Comparison of ENCODE assay signal across 9 cellular contexts in genomic region chr19:42175952-42176648, GRCh38. TPM values are rescaled to one million over a fixed set of nuclear protein-coding genes. Genes with fewer than 3 reads are reported as not detected.
DNase-seq lines count a peak whose midpoint lies in the region; ATAC-seq, FAIRE-seq and TF ChIP-seq lines count a peak whose summit lies in the region.
"Had no signal": no experiment of that assay in that cellular context is flagged by ENCODE, and none has a peak within 500 bp of the region (broad histone marks: within the 10 kb centered on the region; RNA-seq: fewer than 3 reads in every experiment).

No MANE protein-coding gene starts in this region.

- DNase-seq in activated CD4-positive, alpha-beta T cell treated with anti-CD3 and anti-CD28 coated beads, Interleukin-2, amount 10 ng/mL, durations not matched to agents 7 days and 5 days, result no peak
- DNase-seq in activated CD4-positive, alpha-beta T cell treated with anti-CD3 and anti-CD28 coated beads, Interleukin-2, amount 50 U/mL, for 4 hours, result no peak
- DNase-seq in PC-9, result peak in 1 of 2 experiments; percentile 19
- no peak for DNase-seq in H1 (ENCODE audit: low read depth in 1 of 2, low spot score in 2 of 2)
- no peak for DNase-seq in GF-D8 (lab: John Stamatoyannopoulos, UW)

- no peaks in the 10 kb centered on the region for H3K9me2 ChIP-seq in PC-9 (ENCODE audit: insufficient read depth)

- no peaks in the 10 kb centered on the region for H3K36me3 Mint-ChIP-seq in activated CD4-positive, alpha-beta T cell treated with anti-CD3 and anti-CD28 coated beads, Interleukin-2, amount 10 ng/mL, durations not matched to agents 7 days and 5 days (ENCODE audit: low read depth)
- H3K36me3 Mint-ChIP-seq in nephron (ENCODE audit: low read depth), result no peaks in the 10 kb centered on the region

- no peak for TF ChIP-seq RAD21 in H1 (IDR thresholded peaks at IDR 0.05 in 1 of 2, conservative IDR thresholded peaks at IDR 0.05 in 1 of 2; ENCODE audit: low read depth in 2 of 2, low read length in 2 of 2)

- FAIRE-seq in H1 (lab: Jason Lieb, UNC), result no peak

- no peak overlapping the region for H2BK20ac ChIP-seq in H1 (ENCODE audit: low read length)

- H2AK5ac ChIP-seq in H1 (ENCODE audit: low read depth, low read length), result no peak overlapping the region

- H2AFZ ChIP-seq in PC-9 (peak overlapping the region; percentile 70), H1 (ENCODE audit: low read length) (no peak overlapping the region)

- BruUV-seq in PC-9 (replicated peaks; lab: Mats Ljungman, UMichigan), result no TSS peak

- H3K79me2 ChIP-seq in PC-9 (ENCODE audit: low read depth), result no peaks in the 10 kb centered on the region
- H3K79me2 ChIP-seq in H1 (ENCODE audit: control insufficient read depth in 1 of 2, insufficient read depth in 2 of 2, low read length in 2 of 2), result no peaks in the 10 kb centered on the region

- peaks cover 15% of the 10 kb centered on the region; the same call in 1 of the 2 replicates for H3F3A ChIP-seq in PC-9 (ENCODE audit: insufficient read depth, low read depth)

- H3K27me3 Mint-ChIP-seq in activated CD4-positive, alpha-beta T cell treated with anti-CD3 and anti-CD28 coated beads, Interleukin-2, amount 10 ng/mL, durations not matched to agents 7 days and 5 days, result peaks cover 21% of the 10 kb centered on the region
- H3K27me3 Mint-ChIP-seq in nephron (ENCODE audit: low read depth), result peaks cover 37% of the 10 kb centered on the region

- no peak for TF ChIP-seq POLR2A in H1 (IDR thresholded peaks at IDR 0.05; ENCODE audit: control extremely low read depth in 1 of 2, low read depth in 2 of 2, low read length in 2 of 2)

- H3K4me2 ChIP-seq in PC-9, result peak overlapping the region; percentile 99
- peak overlapping the region; percentile 69 to 95 for H3K4me2 ChIP-seq in H1 (ENCODE audit: insufficient read depth in 1 of 2, low read depth in 2 of 2, low read length in 2 of 2)

- peaks cover 37% of the 10 kb centered on the region for H3K27me3 ChIP-seq in PC-9 (ENCODE audit: insufficient read depth, low read depth)
- peaks cover 40 to 73% (median 61%) of the 10 kb centered on the region in 4 experiments for H3K27me3 ChIP-seq in H1 (replicated peaks in 1 of 4; ENCODE audit: control insufficient read depth in 3 of 4, extremely low read depth in 1 of 4, insufficient read depth in 3 of 4, low read length in 3 of 4)

- no peak overlapping the region for H3K27ac ChIP-seq in PC-9
- no peak overlapping the region for H3K27ac ChIP-seq in H1 (ENCODE audit: low read depth, low read length)

- no peak overlapping the region for H4K91ac ChIP-seq in H1 (replicated peaks; ENCODE audit: insufficient read length, low read length)

- H2BK120ac ChIP-seq in H1 (replicated peaks; ENCODE audit: low read depth, low read length), result no peak overlapping the region

- H4K5ac ChIP-seq in H1 (ENCODE audit: insufficient read length, low read depth, low read length), result no peak overlapping the region

- H3K4me1 ChIP-seq in PC-9 (replicated peaks; ENCODE audit: insufficient read depth) (peaks cover 20% of the 10 kb centered on the region), H1 (replicated peaks in 1 of 4; ENCODE audit: control insufficient read depth in 3 of 4, insufficient read depth in 4 of 4, low read length in 3 of 4) (peaks cover 0 to 10% (median 7%) of the 10 kb centered on the region in 4 experiments; a peak in 5 of 7 replicates)

- no peak overlapping the region for H3K4ac ChIP-seq in H1 (replicated peaks; ENCODE audit: insufficient read length, low read depth, low read length)

- 3% methylated on average over 19 of the region's 34 CpGs; no CpG with 5 or more reads in 1 of the 2 experiments for WGBS in H1 (ENCODE audit: extremely low coverage in 1 of 2, insufficient coverage in 1 of 2, insufficient read length in 1 of 2, insufficient replicate concordance in 2 of 2, low coverage in 1 of 2, low lambda C conversion rate in 2 of 2, missing lambda C conversion rate in 1 of 2), 2 experiments

- H3K27ac Mint-ChIP-seq in activated CD4-positive, alpha-beta T cell treated with anti-CD3 and anti-CD28 coated beads, Interleukin-2, amount 10 ng/mL, durations not matched to agents 7 days and 5 days, result no peak overlapping the region
- no peak overlapping the region for H3K27ac Mint-ChIP-seq in nephron

- no peak for TF ChIP-seq CTCF in PC-9 (conservative IDR thresholded peaks at IDR 0.05)
- no peak for TF ChIP-seq CTCF in H1 (IDR thresholded peaks at IDR 0.05; ENCODE audit: control extremely low read depth in 1 of 3, insufficient read depth in 1 of 3, low read depth in 1 of 3, low read length in 3 of 3)
- no peak for TF ChIP-seq CTCF in nephron (IDR thresholded peaks at IDR 0.05; ENCODE audit: unreplicated experiment in 3 of 3)

- H4K8ac ChIP-seq in H1 (ENCODE audit: extremely low read depth, insufficient read depth, low read length), result no peak overlapping the region

- no peak overlapping the region for H3K56ac ChIP-seq in H1 (replicated peaks; ENCODE audit: insufficient read length, low read depth, low read length)

- CTCF ChIA-PET in activated CD4-positive, alpha-beta T cell treated with anti-CD3 and anti-CD28 coated beads, Interleukin-2, amount 10 ng/mL, durations not matched to agents 7 days and 5 days (lab: Charles Lee), result interaction anchor here (0.6 to 2.3 kb wide), 8 partner anchors 7 to 218 kb away, joined by 3 to 15 read pairs (median 4); partner anchors contain the start of gene POU2F2
- CTCF ChIA-PET in PC-9 (lab: Charles Lee), result interaction anchor here (0.5 to 1.1 kb wide), 6 partner anchors 63 to 1380 kb away, joined by 3 to 7 read pairs (median 4); partner anchors contain the start of gene CEACAM6
- CTCF ChIA-PET in H1 (lab: Charles Lee; ENCODE audit: partially characterized antibody), result interaction anchor here (0.7 to 3.8 kb wide), 16 partner anchors 9 to 137 kb away, joined by 3 to 23 read pairs (median 4); partner anchors contain the start of gene POU2F2

- POLR2A ChIA-PET in activated CD4-positive, alpha-beta T cell treated with anti-CD3 and anti-CD28 coated beads, Interleukin-2, amount 10 ng/mL, durations not matched to agents 7 days and 5 days (lab: Charles Lee), result no interaction called here
- POLR2A ChIA-PET in PC-9 (lab: Charles Lee; ENCODE audit: unreplicated experiment), result interaction anchor here (0.8 kb wide), 1 partner anchor 100 kb away, joined by 13 read pairs; the partner anchor contains the start of gene ZNF574
- POLR2A ChIA-PET in H1 (lab: Charles Lee; ENCODE audit: partially characterized antibody), result interaction anchor here (0.6 to 2.3 kb wide), 13 partner anchors 8 to 1575 kb away, joined by 3 to 8 read pairs (median 4); no protein-coding TSS in a partner anchor

- H3K14ac ChIP-seq in H1 (ENCODE audit: insufficient read length), result no peak overlapping the region

- H3K4me3 ChIP-seq in PC-9, result peak overlapping the region; percentile 68
- H3K4me3 ChIP-seq in H1 (ENCODE audit: extremely low read depth in 1 of 4, insufficient read depth in 2 of 4, low read depth in 3 of 4, low read length in 4 of 4), result peak overlapping the region; percentile 28 to 79 (median 48); a peak in 7 of 8 replicates

- peaks cover 8% of the 10 kb centered on the region; the same call in 1 of the 2 replicates for H3K23me2 ChIP-seq in H1 (ENCODE audit: low read depth, low read length)

- no peak overlapping the region for H3K23ac ChIP-seq in H1 (ENCODE audit: insufficient read length)

- no peak overlapping the region; the same call in 1 of the 2 replicates for H3K18ac ChIP-seq in H1 (ENCODE audit: extremely low read depth, low read length)

- H3K9me3 ChIP-seq in PC-9 (ENCODE audit: insufficient read depth, low read depth), result no peaks in the 10 kb centered on the region
- no peaks in the 10 kb centered on the region for H3K9me3 ChIP-seq in H1 (ENCODE audit: insufficient read depth in 2 of 2, low read depth in 1 of 2, low read length in 1 of 2)
- H3K9me3 ChIP-seq: adrenal gland had no signal

- H3K79me1 ChIP-seq in H1 (ENCODE audit: low read depth, low read length), result no peaks in the 10 kb centered on the region

- no peak overlapping the region for H2BK5ac ChIP-seq in H1 (ENCODE audit: low read depth, low read length)

- H4K20me1 ChIP-seq in PC-9 (ENCODE audit: insufficient read depth), result 0 out of 2 replicates have a peak, but pooled peaks cover 3% of the 10 kb centered on the region
- H4K20me1 ChIP-seq in H1 (replicated peaks in 1 of 2; ENCODE audit: control insufficient read depth in 1 of 2, insufficient read depth in 2 of 2, low read length in 2 of 2), result peaks cover 7 to 8% of the 10 kb centered on the region in 2 experiments

- H3K4me1 Mint-ChIP-seq in activated CD4-positive, alpha-beta T cell treated with anti-CD3 and anti-CD28 coated beads, Interleukin-2, amount 10 ng/mL, durations not matched to agents 7 days and 5 days, result peaks cover 16% of the 10 kb centered on the region
- peaks cover 15% of the 10 kb centered on the region for H3K4me1 Mint-ChIP-seq in nephron

- intact Hi-C loops in PC-9 (cut with micrococcal nuclease; ENCODE audit: unreplicated experiment), result no loop called here

- TF ChIP-seq EP300 in H1 (IDR thresholded peaks at IDR 0.05; ENCODE audit: borderline replicate concordance in 1 of 2, low read depth in 2 of 2, low read length in 2 of 2), result no peak

- no peak for ATAC-seq in GM21360 (IDR thresholded peaks at IDR 0.05; ENCODE audit: unreplicated experiment)
- no peak for ATAC-seq in HG02981 (IDR thresholded peaks at IDR 0.05; ENCODE audit: unreplicated experiment)

- H3K36me3 ChIP-seq in PC-9 (ENCODE audit: low read depth), result no peaks in the 10 kb centered on the region
- H3K36me3 ChIP-seq in H1 (ENCODE audit: control insufficient read depth in 2 of 4, insufficient read depth in 4 of 4, low read length in 3 of 4), result no peaks in the 10 kb centered on the region
- H3K36me3 ChIP-seq: adrenal gland had no signal

- no peak overlapping the region; a peak in 1 of 7 replicates for H3K9ac ChIP-seq in H1 (replicated peaks in 1 of 4; ENCODE audit: extremely low read depth in 1 of 4, low read depth in 3 of 4, low read length in 3 of 4)

- H2BK12ac ChIP-seq in H1 (ENCODE audit: low read depth, low read length), result no peak overlapping the region

- no peak overlapping the region for H2BK15ac ChIP-seq in H1 (ENCODE audit: low read length)

- no peaks in the 10 kb centered on the region for H3K9me3 Mint-ChIP-seq in activated CD4-positive, alpha-beta T cell treated with anti-CD3 and anti-CD28 coated beads, Interleukin-2, amount 10 ng/mL, durations not matched to agents 7 days and 5 days
- H3K9me3 Mint-ChIP-seq in nephron, result no peaks in the 10 kb centered on the region

- peak overlapping the region; percentile 74 for H3K4me3 Mint-ChIP-seq in activated CD4-positive, alpha-beta T cell treated with anti-CD3 and anti-CD28 coated beads, Interleukin-2, amount 10 ng/mL, durations not matched to agents 7 days and 5 days
- H3K4me3 Mint-ChIP-seq in nephron, result peak overlapping the region; percentile 69 to 91 (median 89)

RNA-seq across cellular contexts. Expression of gene DEDD2, which starts 41.4 kb away (rescaled TPM):
- total RNA-seq in activated CD4-positive, alpha-beta T cell treated with anti-CD3 and anti-CD28 coated beads, Interleukin-2, amount 10 ng/mL, durations not matched to agents 7 days and 5 days, result 10 to 100 TPM; 37.2 to 42.4 TPM
- total RNA-seq in PC-9 (2021), result 45.6 and 49.6 TPM in 2 replicates
- total RNA-seq in H1 (2021; fragmentation: NEBNext Ultra II Directional; extraction: Animal tissue kit (Norgen Biotek cat#: 25700)), result 32.6 and 37.8 TPM in 2 replicates
- 65.0 and 74.3 TPM in 2 replicates for polyA plus RNA-seq in H1 (2011; rRNA removed)
- polyA plus RNA-seq in H1 (2011; cell fraction: cytosol; rRNA removed), result 64.5 TPM
- 52.0 TPM for polyA plus RNA-seq in H1 (2011; cell fraction: nucleus; rRNA removed)
- polyA plus RNA-seq in H1 (2012, experiment 1 of 2), result 29.1 to 44.2 TPM (median 37.3 TPM) in 4 replicates
- 36.5 TPM for polyA plus RNA-seq in H1 (2012, experiment 2 of 2)
- 20.7 TPM for polyA plus RNA-seq in H1 (2013, experiment 1 of 2)
- polyA plus RNA-seq in H1 (2013, experiment 2 of 2), result 22.1 TPM
- 22.7 and 27.2 TPM in 2 replicates for polyA minus RNA-seq in H1 (2011; rRNA and poly(A)+ RNA removed)
- 19.7 TPM for polyA minus RNA-seq in H1 (2011; cell fraction: cytosol; rRNA and poly(A)+ RNA removed)
- polyA minus RNA-seq in H1 (2011; cell fraction: nucleus; rRNA and poly(A)+ RNA removed), result 20.2 TPM

RNA-seq across cellular contexts. Expression of gene POU2F2, which starts 43.9 kb away (rescaled TPM):
- 10 to 100 TPM; 19.6 to 22.9 TPM for total RNA-seq in activated CD4-positive, alpha-beta T cell treated with anti-CD3 and anti-CD28 coated beads, Interleukin-2, amount 10 ng/mL, durations not matched to agents 7 days and 5 days
- total RNA-seq in PC-9 (2021), result 2.9 and 3.5 TPM in 2 replicates
- 6.1 and 7.2 TPM in 2 replicates for total RNA-seq in H1 (2021; fragmentation: NEBNext Ultra II Directional; extraction: Animal tissue kit (Norgen Biotek cat#: 25700))
- polyA plus RNA-seq in H1 (2011; rRNA removed), result 5.0 and 7.3 TPM in 2 replicates
- polyA plus RNA-seq in H1 (2011; cell fraction: cytosol; rRNA removed), result 4.2 TPM
- 22.7 TPM for polyA plus RNA-seq in H1 (2011; cell fraction: nucleus; rRNA removed)
- polyA plus RNA-seq in H1 (2012, experiment 1 of 2), result 6.2 to 8.0 TPM (median 7.3 TPM) in 4 replicates
- polyA plus RNA-seq in H1 (2012, experiment 2 of 2), result 2.7 TPM
- polyA plus RNA-seq in H1 (2013, experiment 1 of 2), result 14.6 TPM
- polyA plus RNA-seq in H1 (2013, experiment 2 of 2), result 10.8 TPM
- polyA minus RNA-seq in H1 (2011; rRNA and poly(A)+ RNA removed), result 1.3 and 2.0 TPM in 2 replicates
- polyA minus RNA-seq in H1 (2011; cell fraction: cytosol; rRNA and poly(A)+ RNA removed), result 1.3 TPM
- polyA minus RNA-seq in H1 (2011; cell fraction: nucleus; rRNA and poly(A)+ RNA removed), result 5.9 TPM

RNA-seq across cellular contexts. Expression of gene ZNF526, which starts 44.0 kb away (rescaled TPM):
- total RNA-seq in activated CD4-positive, alpha-beta T cell treated with anti-CD3 and anti-CD28 coated beads, Interleukin-2, amount 10 ng/mL, durations not matched to agents 7 days and 5 days, result 10 to 100 TPM; 18.0 to 18.5 TPM
- total RNA-seq in PC-9 (2021), result 13.4 and 13.9 TPM in 2 replicates
- total RNA-seq in H1 (2021; fragmentation: NEBNext Ultra II Directional; extraction: Animal tissue kit (Norgen Biotek cat#: 25700)), result 13.5 and 14.1 TPM in 2 replicates
- 8.4 and 10.0 TPM in 2 replicates for polyA plus RNA-seq in H1 (2011; rRNA removed)
- 5.9 TPM for polyA plus RNA-seq in H1 (2011; cell fraction: cytosol; rRNA removed)
- 8.1 TPM for polyA plus RNA-seq in H1 (2011; cell fraction: nucleus; rRNA removed)
- 8.9 to 13.4 TPM (median 11.7 TPM) in 4 replicates for polyA plus RNA-seq in H1 (2012, experiment 1 of 2)
- 12.1 TPM for polyA plus RNA-seq in H1 (2012, experiment 2 of 2)
- polyA plus RNA-seq in H1 (2013, experiment 1 of 2), result 5.9 TPM
- polyA plus RNA-seq in H1 (2013, experiment 2 of 2), result 5.6 TPM
- 17.3 and 18.5 TPM in 2 replicates for polyA minus RNA-seq in H1 (2011; rRNA and poly(A)+ RNA removed)
- 9.7 TPM for polyA minus RNA-seq in H1 (2011; cell fraction: cytosol; rRNA and poly(A)+ RNA removed)
- polyA minus RNA-seq in H1 (2011; cell fraction: nucleus; rRNA and poly(A)+ RNA removed), result 13.3 TPM
